In the genomic region with DNA sequence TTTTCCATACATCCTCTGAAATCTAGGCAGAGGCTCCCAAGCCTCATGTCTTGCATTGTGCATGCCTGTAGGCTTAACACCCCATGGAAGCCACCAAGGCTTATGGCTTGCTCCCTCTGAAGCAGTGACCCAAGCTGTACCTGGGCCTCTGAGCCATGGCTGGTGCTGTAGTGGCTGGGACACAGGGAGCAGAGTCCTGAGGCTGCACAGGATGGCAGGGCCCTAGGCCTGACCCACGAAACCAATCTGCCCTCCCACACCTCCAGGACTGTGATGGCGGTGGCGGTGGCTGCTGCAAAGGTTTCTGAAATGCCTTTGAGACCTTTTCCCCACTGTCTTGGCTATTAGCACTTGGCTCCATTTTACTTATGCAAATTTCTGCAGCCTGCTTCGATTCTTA, we compare ENCODE assay signal across 31 cellular contexts.
"Had no signal": no experiment of that assay in that cellular context is flagged by ENCODE, and none has a peak within 500 bp of the region (broad histone marks: within the 10 kb centered on the region; RNA-seq: fewer than 3 reads in every experiment).

No MANE protein-coding gene starts in this region.

- H3K9me3 Mint-ChIP-seq: natural killer cell treated with Interleukin-12 subunit alpha and Interleukin-12 subunit beta and Interleukin-15 and Interleukin-18, amount 100 ng/mL, for 72 hours had no signal

- H3K4me1 Mint-ChIP-seq: naive B cell; naive thymus-derived CD8-positive, alpha-beta T cell; neural crest cell; stimulated activated memory B cell treated with anti-CD40 and anti-IgM and Interleukin-4, amounts not matched to agents 10 μg/mL and 1 μg/mL and 100 μg/mL, for 72 hours; stimulated activated naive CD8-positive, alpha-beta T cell treated with anti-CD3 and anti-CD28 coated beads, Interleukin-15, amount 100 ng/mL, for 72 hours had no signal

- H3K4me3 Mint-ChIP-seq: naive B cell; naive thymus-derived CD8-positive, alpha-beta T cell; natural killer cell treated with Interleukin-12 subunit alpha and Interleukin-12 subunit beta and Interleukin-15 and Interleukin-18, amount 100 ng/mL, for 72 hours; nephron progenitor cell; neural crest cell; stimulated activated memory B cell treated with anti-CD40 and anti-IgM and Interleukin-4, amounts not matched to agents 10 μg/mL and 1 μg/mL and 100 μg/mL, for 72 hours; stimulated activated naive CD8-positive, alpha-beta T cell treated with anti-CD3 and anti-CD28 coated beads, Interleukin-15, amount 100 ng/mL, for 72 hours had no signal

- H3K4me2 ChIP-seq: smooth muscle cell had no signal

- ATAC-seq: naive thymus-derived CD8-positive, alpha-beta T cell; psoas muscle; right cardiac atrium; right lobe of liver; stimulated activated memory B cell treated with anti-CD40 and anti-IgM and Interleukin-4, amounts not matched to agents 10 μg/mL and 1 μg/mL and 100 μg/mL, for 72 hours; stimulated activated naive CD8-positive, alpha-beta T cell treated with anti-CD3 and anti-CD28 coated beads, Interleukin-15, amount 100 ng/mL, for 72 hours; stimulated activated naive CD8-positive, alpha-beta T cell treated with anti-CD3 and anti-CD28 coated beads, Interleukin-15, Interleukin-2, amounts not matched to agents 100 U/mL and 50 U/mL, for 24 hours had no signal

- DNase-seq: naive B cell; naive thymus-derived CD8-positive, alpha-beta T cell; nephron progenitor cell; nucleus accumbens; ovary; psoas muscle; right cardiac atrium; right lobe of liver; spleen; stimulated activated CD4-positive, alpha-beta T cell treated with anti-CD3 and anti-CD28 coated beads, Interleukin-12 subunit alpha, Interleukin-12 subunit beta, amount 100 ng/mL, for 4 hours; stimulated activated CD4-positive, alpha-beta T cell treated with anti-CD3 and anti-CD28 coated beads, Interleukin-1b, Interleukin-23, amount 100 ng/mL, for 48 hours; stimulated activated CD4-positive, alpha-beta T cell treated with anti-CD3 and anti-CD28 coated beads, Interleukin-4, amount 100 ng/mL, for 1 hour; stimulated activated CD4-positive, alpha-beta T cell treated with anti-CD3 and anti-CD28 coated beads, Interleukin-4, amount 100 ng/mL, for 4 hours; stimulated activated CD8-positive, alpha-beta memory T cell treated with anti-CD3 and anti-CD28 coated beads, Interleukin-4, amount 100 ng/mL, for 48 hours; stimulated activated naive CD4-positive, alpha-beta T cell; stimulated activated naive CD8-positive, alpha-beta T cell treated with anti-CD3 and anti-CD28 coated beads, Interleukin-15, amount 100 ng/mL, for 72 hours; stimulated activated naive CD8-positive, alpha-beta T cell treated with anti-CD3 and anti-CD28 coated beads, Interleukin-15, Interleukin-2, amounts not matched to agents 100 U/mL and 50 U/mL, for 24 hours; substantia nigra; testis; tibial artery; transverse colon; upper lobe of left lung had no signal

- H3K36me3 Mint-ChIP-seq: naive B cell; stimulated activated memory B cell treated with anti-CD40 and anti-IgM and Interleukin-4, amounts not matched to agents 10 μg/mL and 1 μg/mL and 100 μg/mL, for 72 hours had no signal

- H3K79me2 ChIP-seq: parathyroid adenoma had no signal

- H3K27me3 ChIP-seq: neutrophil, ovary, right lobe of liver, testis, transverse colon, upper lobe of left lung had no signal

- H2AFZ ChIP-seq: parathyroid adenoma had no signal

- H3K27ac Mint-ChIP-seq: naive B cell; naive thymus-derived CD8-positive, alpha-beta T cell; natural killer cell treated with Interleukin-12 subunit alpha and Interleukin-12 subunit beta and Interleukin-15 and Interleukin-18, amount 100 ng/mL, for 72 hours; nephron progenitor cell; progenitor cell of endocrine pancreas; stimulated activated memory B cell treated with anti-CD40 and anti-IgM and Interleukin-4, amounts not matched to agents 10 μg/mL and 1 μg/mL and 100 μg/mL, for 72 hours; stimulated activated naive CD8-positive, alpha-beta T cell treated with anti-CD3 and anti-CD28 coated beads, Interleukin-15, amount 100 ng/mL, for 72 hours had no signal

- H3K4me1 ChIP-seq: parathyroid adenoma, psoas muscle, right lobe of liver, spleen, suprapubic skin, testis, tibial artery, transverse colon, upper lobe of left lung had no signal

- H3K9me3 ChIP-seq: neutrophil, ovary, right lobe of liver, suprapubic skin, testis had no signal

- H3K9ac ChIP-seq: parathyroid adenoma had no signal

- H3K4me3 ChIP-seq: ovary, psoas muscle, right lobe of liver, skin epidermis, smooth muscle cell, spleen, suprapubic skin, testis, tibial artery, transverse colon, upper lobe of left lung had no signal

- H3K27ac ChIP-seq: neutrophil, ovary, parathyroid adenoma, psoas muscle, right lobe of liver, skin epidermis, spleen, suprapubic skin, testis, tibial artery, transverse colon, upper lobe of left lung had no signal

- H3K36me3 ChIP-seq: neutrophil, ovary, right lobe of liver, spleen, suprapubic skin, tibial artery, transverse colon, upper lobe of left lung had no signal

- H3K27me3 Mint-ChIP-seq: progenitor cell of endocrine pancreas; stimulated activated memory B cell treated with anti-CD40 and anti-IgM and Interleukin-4, amounts not matched to agents 10 μg/mL and 1 μg/mL and 100 μg/mL, for 72 hours; stimulated activated naive CD8-positive, alpha-beta T cell treated with anti-CD3 and anti-CD28 coated beads, Interleukin-15, amount 100 ng/mL, for 72 hours had no signal
